ENCODE assay signal across 13 cellular contexts in genomic region chr1:13353476-13353875, GRCh38. TPM values are rescaled to one million over a fixed set of nuclear protein-coding genes. Genes with fewer than 3 reads are reported as not detected.
"Had no signal": no experiment of that assay in that cellular context is flagged by ENCODE, and none has a peak within 500 bp of the region (broad histone marks: within the 10 kb centered on the region; RNA-seq: fewer than 3 reads in every experiment).

No MANE protein-coding gene starts in this region.

RNA-seq across cellular contexts. Expression of gene PRAMEF14, which starts 6.5 kb away (rescaled TPM):
- total RNA-seq: activated CD4-positive, alpha-beta memory T cell treated with anti-CD3 and anti-CD28 coated beads, Interleukin-2, amount 10 ng/mL, durations not matched to agents 7 days and 5 days; activated CD8-positive, alpha-beta memory T cell treated with anti-CD3 and anti-CD28 coated beads, Interleukin-2, amount 10 ng/mL, durations not matched to agents 7 days and 5 days; aorta; body of pancreas; breast epithelium; cardiac septum; PC-9; Right ventricle myocardium inferior; SK-MEL-5; T-cell; T-helper 17 cell; WTC11 had no signal
- polyA plus RNA-seq: aorta, IgD-negative memory B cell had no signal

RNA-seq across cellular contexts. Expression of gene PRAMEF19, which starts 18.3 kb away (rescaled TPM):
- total RNA-seq: activated CD4-positive, alpha-beta memory T cell treated with anti-CD3 and anti-CD28 coated beads, Interleukin-2, amount 10 ng/mL, durations not matched to agents 7 days and 5 days; activated CD8-positive, alpha-beta memory T cell treated with anti-CD3 and anti-CD28 coated beads, Interleukin-2, amount 10 ng/mL, durations not matched to agents 7 days and 5 days; aorta; body of pancreas; breast epithelium; cardiac septum; PC-9; Right ventricle myocardium inferior; SK-MEL-5; T-cell; T-helper 17 cell; WTC11 had no signal
- polyA plus RNA-seq: aorta, IgD-negative memory B cell had no signal

RNA-seq across cellular contexts. Expression of gene PRAMEF17, which starts 36.0 kb away (rescaled TPM):
- total RNA-seq: activated CD4-positive, alpha-beta memory T cell treated with anti-CD3 and anti-CD28 coated beads, Interleukin-2, amount 10 ng/mL, durations not matched to agents 7 days and 5 days; activated CD8-positive, alpha-beta memory T cell treated with anti-CD3 and anti-CD28 coated beads, Interleukin-2, amount 10 ng/mL, durations not matched to agents 7 days and 5 days; aorta; body of pancreas; breast epithelium; cardiac septum; PC-9; Right ventricle myocardium inferior; SK-MEL-5; T-cell; T-helper 17 cell; WTC11 had no signal
- polyA plus RNA-seq: aorta, IgD-negative memory B cell had no signal

RNA-seq across cellular contexts. Expression of gene PRAMEF15, which starts 38.1 kb away (rescaled TPM):
- total RNA-seq: activated CD4-positive, alpha-beta memory T cell treated with anti-CD3 and anti-CD28 coated beads, Interleukin-2, amount 10 ng/mL, durations not matched to agents 7 days and 5 days; activated CD8-positive, alpha-beta memory T cell treated with anti-CD3 and anti-CD28 coated beads, Interleukin-2, amount 10 ng/mL, durations not matched to agents 7 days and 5 days; aorta; body of pancreas; breast epithelium; cardiac septum; PC-9; Right ventricle myocardium inferior; SK-MEL-5; T-cell; T-helper 17 cell; WTC11 had no signal
- polyA plus RNA-seq: aorta, IgD-negative memory B cell had no signal

RNA-seq across cellular contexts. Expression of gene PRAMEF33, which starts 50.1 kb away (rescaled TPM):
- total RNA-seq: activated CD4-positive, alpha-beta memory T cell treated with anti-CD3 and anti-CD28 coated beads, Interleukin-2, amount 10 ng/mL, durations not matched to agents 7 days and 5 days; activated CD8-positive, alpha-beta memory T cell treated with anti-CD3 and anti-CD28 coated beads, Interleukin-2, amount 10 ng/mL, durations not matched to agents 7 days and 5 days; aorta; body of pancreas; breast epithelium; cardiac septum; PC-9; Right ventricle myocardium inferior; SK-MEL-5; T-cell; T-helper 17 cell; WTC11 had no signal
- polyA plus RNA-seq: aorta, IgD-negative memory B cell had no signal
